ENCODE assay signal across 2 cellular contexts in the genomic region with DNA sequence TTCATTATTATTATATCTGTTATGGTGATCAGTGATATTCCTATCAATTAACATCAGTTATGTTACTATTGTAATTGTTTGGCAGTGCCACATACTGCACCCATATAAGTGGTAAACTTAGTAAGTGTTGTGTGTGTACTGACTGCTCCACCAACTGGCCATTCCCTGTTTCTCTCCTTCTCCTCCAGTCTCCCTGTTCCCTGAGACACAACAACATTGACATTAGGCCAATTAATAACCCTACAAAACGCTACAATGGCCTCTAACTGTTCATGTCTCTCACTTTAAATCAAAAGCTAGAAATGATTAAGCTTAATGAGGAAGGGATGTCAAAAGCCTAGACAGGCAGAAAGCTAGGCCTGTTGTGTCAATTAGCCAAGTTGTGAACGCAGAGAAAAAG.
TF ChIP-seq lines count a peak whose summit lies in the region.

No MANE protein-coding gene starts in this region.

TF ChIP-seq in Ishikawa, 13 proteins besides CTCF, POLR2A, EP300 and RAD21:
- TF ChIP-seq ZBTB7A (IDR thresholded peaks at IDR 0.05; ENCODE audit: low read depth) (no peak), CREB1 (IDR thresholded peaks at IDR 0.05; ENCODE audit: low read depth) (no peak), EGR1 (IDR thresholded peaks at IDR 0.05) (no peak), FOXM1 (IDR thresholded peaks at IDR 0.05; ENCODE audit: borderline replicate concordance, low read depth) (no peak), CEBPB (IDR thresholded peaks at IDR 0.05) (no peak), NFIC (IDR thresholded peaks at IDR 0.05) (no peak), TCF12 (IDR thresholded peaks at IDR 0.05; ENCODE audit: low read depth) (no peak), TEAD4 (IDR thresholded peaks at IDR 0.05) (no peak), TAF1 (IDR thresholded peaks at IDR 0.05; ENCODE audit: low read depth) (no peak), REST (IDR thresholded peaks at IDR 0.05; ENCODE audit: low read depth) (no peak), YY1 (IDR thresholded peaks at IDR 0.05; ENCODE audit: low read depth) (no peak)
- TF ChIP-seq, protein P1, sequence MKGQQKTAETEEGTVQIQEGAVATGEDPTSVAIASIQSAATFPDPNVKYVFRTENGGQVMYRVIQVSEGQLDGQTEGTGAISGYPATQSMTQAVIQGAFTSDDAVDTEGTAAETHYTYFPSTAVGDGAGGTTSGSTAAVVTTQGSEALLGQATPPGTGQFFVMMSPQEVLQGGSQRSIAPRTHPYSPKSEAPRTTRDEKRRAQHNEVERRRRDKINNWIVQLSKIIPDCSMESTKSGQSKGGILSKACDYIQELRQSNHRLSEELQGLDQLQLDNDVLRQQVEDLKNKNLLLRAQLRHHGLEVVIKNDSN (IDR thresholded peaks at IDR 0.05): no peak
- TF ChIP-seq, protein P2, sequence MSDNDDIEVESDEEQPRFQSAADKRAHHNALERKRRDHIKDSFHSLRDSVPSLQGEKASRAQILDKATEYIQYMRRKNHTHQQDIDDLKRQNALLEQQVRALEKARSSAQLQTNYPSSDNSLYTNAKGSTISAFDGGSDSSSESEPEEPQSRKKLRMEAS (IDR thresholded peaks at IDR 0.05): no peak

TF ChIP-seq in HepG2, 621 proteins besides CTCF, POLR2A, EP300 and RAD21:
- TF ChIP-seq SP5 (CRISPR knock-in tag; IDR thresholded peaks at IDR 0.05; ENCODE audit: borderline replicate concordance, low read depth): no peak
- peak; percentile 59 for TF ChIP-seq STAG1 (CRISPR knock-in tag; IDR thresholded peaks at IDR 0.05)
